Comparison of ENCODE assay signal across 21 cellular contexts in genomic region chr7:64626557-64626956, GRCh38.
"Had no signal": no experiment of that assay in that cellular context is flagged by ENCODE, and none has a peak within 500 bp of the region (broad histone marks: within the 10 kb centered on the region; RNA-seq: fewer than 3 reads in every experiment).

No MANE protein-coding gene starts in this region.

- ATAC-seq: Panc1, PC-3 had no signal

- H3K4me2 ChIP-seq: SK-N-SH had no signal

- H3K27ac ChIP-seq: HL-60, RWPE1 had no signal

- H3K9me3 ChIP-seq: SK-N-SH had no signal

- FAIRE-seq: HTR-8/SVneo had no signal

- DNase-seq: KBM-7; MV-4-11; NCI-H1105; NCI-H1436 treated with DMSO at 0.1 percent for 48 hours; NCI-H1694; NCI-H187 treated with DMSO at 0.1 percent for 48 hours; NCI-H2029 treated with DMSO at 0.1 percent for 48 hours; NCI-H2171 treated with DMSO at 0.1 percent for 48 hours; NCI-H345; NCI-H446 treated with DMSO at 0.1 percent for 48 hours; NCI-H510A treated with DMSO at 0.1 percent for 48 hours; NCI-H526; NCI-H82; NK-92 treated with Interleukin-12 subunit alpha and Interleukin-12 subunit beta, amount 100 ng/mL, for 24 hours; PC-3; SHP77; SK-N-SH had no signal

- H3K9ac ChIP-seq: SK-N-SH had no signal
